ENCODE assay signal across 25 cellular contexts in genomic region chr1:86233406-86233805, GRCh38.
"Had no signal": no experiment of that assay in that cellular context is flagged by ENCODE, and none has a peak within 500 bp of the region (broad histone marks: within the 10 kb centered on the region; RNA-seq: fewer than 3 reads in every experiment).

No MANE protein-coding gene starts in this region.

- ATAC-seq: activated CD4-positive, CD25-positive, alpha-beta regulatory T cell treated with anti-CD3 and anti-CD28 coated beads, Interleukin-2, amount 50 U/mL, for 24 hours; activated CD8-positive, alpha-beta T cell treated with anti-CD3 and anti-CD28 coated beads for 36 hours; activated naive CD4-positive, alpha-beta T cell treated with anti-CD3 and anti-CD28 coated beads, Interleukin-2, amount 50 U/mL, for 72 hours; activated T-helper 17 cell treated with anti-CD3 and anti-CD28 coated beads, Interleukin-2, amount 50 U/mL, for 72 hours; naive thymus-derived CD8-positive, alpha-beta T cell; stimulated activated memory B cell treated with anti-CD40 and anti-IgM and Interleukin-4, amounts not matched to agents 10 μg/mL and 1 μg/mL and 100 μg/mL, for 72 hours had no signal

- H3K36me3 ChIP-seq: esophagus muscularis mucosa, left ventricle myocardium inferior, neural progenitor cell, sigmoid colon, vagina had no signal

- H3K36me3 Mint-ChIP-seq: activated naive CD4-positive, alpha-beta T cell treated with anti-CD3 and anti-CD28 coated beads, Interleukin-2, amount 50 U/mL, for 72 hours; brain; naive thymus-derived CD8-positive, alpha-beta T cell; neural progenitor cell; stimulated activated memory B cell treated with anti-CD40 and anti-IgM and Interleukin-4, amounts not matched to agents 10 μg/mL and 1 μg/mL and 100 μg/mL, for 72 hours had no signal

- H3K9me3 Mint-ChIP-seq: activated CD4-positive, alpha-beta T cell treated with anti-CD3 and anti-CD28 coated beads, Interleukin-2, amount 10 ng/mL, durations not matched to agents 24 days and 14 days; activated CD8-positive, alpha-beta T cell treated with anti-CD3 and anti-CD28 coated beads for 36 hours; activated T-helper 17 cell treated with anti-CD3 and anti-CD28 coated beads, Interleukin-2, amount 50 U/mL, for 72 hours had no signal

- H3K4me1 ChIP-seq: left ventricle myocardium inferior, neural progenitor cell, vagina had no signal

- H3K27ac Mint-ChIP-seq: activated CD4-positive, alpha-beta T cell treated with anti-CD3 and anti-CD28 coated beads, Interleukin-2, amount 10 ng/mL, durations not matched to agents 24 days and 14 days; activated CD8-positive, alpha-beta T cell treated with anti-CD3 and anti-CD28 coated beads for 36 hours; activated T-cell treated with anti-CD3 and anti-CD28 coated beads, Interleukin-2, amount 50 U/mL, for 24 hours; activated T-helper 17 cell treated with anti-CD3 and anti-CD28 coated beads, Interleukin-2, amount 50 U/mL, for 72 hours; brain; dendritic cell treated with granulocyte-macrophage colony-stimulating factor and Interleukin-4, amounts not matched to agents 40 ng/mL and 50 ng/mL, for 4 days; naive thymus-derived CD8-positive, alpha-beta T cell; neural progenitor cell; stimulated activated memory B cell treated with anti-CD40 and anti-IgM and Interleukin-4, amounts not matched to agents 10 μg/mL and 1 μg/mL and 100 μg/mL, for 72 hours had no signal

- H3K4me2 ChIP-seq: neural progenitor cell, smooth muscle cell had no signal

- H3K9me3 ChIP-seq: sigmoid colon, vagina had no signal

- H3K4me1 Mint-ChIP-seq: activated CD4-positive, alpha-beta T cell treated with anti-CD3 and anti-CD28 coated beads, Interleukin-2, amount 10 ng/mL, durations not matched to agents 24 days and 14 days; activated T-helper 17 cell treated with anti-CD3 and anti-CD28 coated beads, Interleukin-2, amount 50 U/mL, for 72 hours; naive thymus-derived CD8-positive, alpha-beta T cell had no signal

- DNase-seq: activated CD4-positive, alpha-beta T cell treated with anti-CD3 and anti-CD28 coated beads, Interleukin-2, amount 10 ng/mL, durations not matched to agents 24 days and 14 days; activated CD8-positive, alpha-beta T cell treated with anti-CD3 and anti-CD28 coated beads for 36 hours; activated T-cell treated with anti-CD3 and anti-CD28 coated beads, Interleukin-2, amount 50 U/mL, for 24 hours; aorta; effector CD8-positive, alpha-beta T cell; glutamatergic neuron; hippocampal formation; left ventricle myocardium inferior; naive thymus-derived CD8-positive, alpha-beta T cell; retina; sigmoid colon; stimulated activated CD4-positive, alpha-beta T cell treated with anti-CD3 and anti-CD28 coated beads, Interleukin-15, amount 100 ng/mL, for 24 hours; T-helper 9 cell; trophoblast cell had no signal

- H3K4me3 Mint-ChIP-seq: activated CD4-positive, alpha-beta T cell treated with anti-CD3 and anti-CD28 coated beads, Interleukin-2, amount 10 ng/mL, durations not matched to agents 24 days and 14 days; activated CD8-positive, alpha-beta T cell treated with anti-CD3 and anti-CD28 coated beads for 36 hours; activated T-cell treated with anti-CD3 and anti-CD28 coated beads, Interleukin-2, amount 50 U/mL, for 24 hours; activated T-helper 17 cell treated with anti-CD3 and anti-CD28 coated beads, Interleukin-2, amount 50 U/mL, for 72 hours; brain; dendritic cell treated with granulocyte-macrophage colony-stimulating factor and Interleukin-4, amounts not matched to agents 40 ng/mL and 50 ng/mL, for 4 days; naive thymus-derived CD8-positive, alpha-beta T cell; neural progenitor cell; stimulated activated memory B cell treated with anti-CD40 and anti-IgM and Interleukin-4, amounts not matched to agents 10 μg/mL and 1 μg/mL and 100 μg/mL, for 72 hours had no signal

- H3K27me3 Mint-ChIP-seq: activated CD4-positive, alpha-beta T cell treated with anti-CD3 and anti-CD28 coated beads, Interleukin-2, amount 10 ng/mL, durations not matched to agents 24 days and 14 days; activated CD8-positive, alpha-beta T cell treated with anti-CD3 and anti-CD28 coated beads for 36 hours; activated T-cell treated with anti-CD3 and anti-CD28 coated beads, Interleukin-2, amount 50 U/mL, for 24 hours; activated T-helper 17 cell treated with anti-CD3 and anti-CD28 coated beads, Interleukin-2, amount 50 U/mL, for 72 hours; dendritic cell treated with granulocyte-macrophage colony-stimulating factor and Interleukin-4, amounts not matched to agents 40 ng/mL and 50 ng/mL, for 4 days had no signal

- H3K4me3 ChIP-seq: esophagus muscularis mucosa, left ventricle myocardium inferior, neural progenitor cell, sigmoid colon, smooth muscle cell, vagina had no signal

- H3K27ac ChIP-seq: esophagus muscularis mucosa, left ventricle myocardium inferior, neural progenitor cell, sigmoid colon, vagina, VCaP had no signal

- H3K27me3 ChIP-seq: esophagus muscularis mucosa, neural progenitor cell, sigmoid colon, vagina had no signal
